In the genomic region with DNA sequence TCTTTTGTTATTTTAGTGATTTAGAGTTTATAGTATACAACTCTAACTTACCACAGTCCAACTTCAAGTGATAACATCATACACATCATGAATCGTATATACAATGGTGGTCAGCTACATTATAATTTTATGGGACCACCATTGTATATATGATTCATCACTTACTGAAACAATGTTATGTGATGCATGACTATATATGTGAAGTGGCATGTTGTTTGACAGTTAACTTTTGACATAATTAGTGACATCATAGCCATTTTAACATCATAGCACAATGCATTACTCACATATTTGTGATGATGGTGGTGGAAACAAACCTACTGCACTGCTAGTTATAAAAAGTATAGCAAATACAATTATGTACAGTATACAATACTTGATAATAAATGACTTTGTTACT, we compare ENCODE assay signal across 26 cellular contexts. TPM values are rescaled to one million over a fixed set of nuclear protein-coding genes. Genes with fewer than 3 reads are reported as not detected.
"Had no signal": no experiment of that assay in that cellular context is flagged by ENCODE, and none has a peak within 500 bp of the region (broad histone marks: within the 10 kb centered on the region; RNA-seq: fewer than 3 reads in every experiment).

No MANE protein-coding gene starts in this region.

- H3K36me3 ChIP-seq: left ventricle myocardium inferior, ovary, sigmoid colon, spleen, suprapubic skin, thoracic aorta, tibial artery, upper lobe of right lung, uterus had no signal

- H3K27ac ChIP-seq: left ventricle myocardium inferior, ovary, sigmoid colon, spleen, suprapubic skin, thoracic aorta, tibial artery, upper lobe of right lung, uterus had no signal

- FAIRE-seq: small intestine had no signal

- H3K9me3 ChIP-seq: left ventricle myocardium inferior, ovary, sigmoid colon, spleen, suprapubic skin, thoracic aorta, tibial artery, upper lobe of right lung, uterus had no signal

- ATAC-seq: natural killer cell; right cardiac atrium; stimulated activated effector memory CD8-positive, alpha-beta T cell treated with anti-CD3 and anti-CD28 coated beads, Interleukin-12 subunit alpha, Interleukin-12 subunit beta, amount 100 ng/mL, for 72 hours; upper lobe of right lung had no signal

- H3K27me3 ChIP-seq: ovary, sigmoid colon, suprapubic skin, tibial artery, upper lobe of right lung, uterus had no signal

- H3K4me3 ChIP-seq: left ventricle myocardium inferior, lung, ovary, sigmoid colon, spleen, suprapubic skin, thoracic aorta, tibial artery, upper lobe of right lung, uterus had no signal

- DNase-seq: islet precursor cell; left ventricle myocardium inferior; mesendoderm; naive B cell; natural killer cell; ovary; retina; right cardiac atrium; sigmoid colon; small intestine; spleen; stimulated activated CD4-positive, alpha-beta T cell treated with anti-CD3 and anti-CD28 coated beads, Interleukin-4, amount 100 ng/mL, for 24 hours; stimulated activated naive CD4-positive, alpha-beta T cell; tibial artery; upper lobe of right lung; uterus had no signal

- H3K4me1 ChIP-seq: left ventricle myocardium inferior, sigmoid colon, spleen, suprapubic skin, tibial artery, upper lobe of right lung, uterus had no signal

RNA-seq across cellular contexts. Expression of a gene that starts 43.1 kb away (rescaled TPM):
- total RNA-seq: kidney epithelial cell, left ventricle myocardium inferior, mesothelial cell of epicardium, omental fat pad, ovary, progenitor cell of endocrine pancreas, right cardiac atrium, sigmoid colon, subcutaneous adipose tissue, suprapubic skin, thoracic aorta, upper lobe of right lung, uterus had no signal
- polyA plus RNA-seq: neural cell, right cardiac atrium had no signal
